Comparison of ENCODE assay signal across 9 cellular contexts in the genomic region with DNA sequence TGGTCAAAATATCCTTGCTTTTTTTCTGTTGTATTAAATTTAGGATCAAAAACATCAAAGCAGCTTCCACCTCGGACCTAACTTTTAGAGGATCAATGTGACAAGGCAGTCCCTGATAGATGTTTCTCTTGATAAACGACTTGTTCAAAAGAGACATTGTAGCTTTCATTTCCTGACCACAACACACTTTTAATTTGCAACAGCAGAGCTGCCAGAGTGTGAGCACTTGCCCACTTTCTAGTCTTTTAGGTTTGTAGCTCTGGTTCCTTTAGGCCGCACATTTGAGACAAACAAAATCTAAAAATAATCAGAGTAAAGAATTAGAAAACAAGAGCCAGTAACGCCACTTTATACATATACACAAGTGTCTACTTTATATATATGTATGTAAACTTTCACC. TPM values are rescaled to one million over a fixed set of nuclear protein-coding genes. Genes with fewer than 3 reads are reported as not detected.
DNase-seq lines count a peak whose midpoint lies in the region; ATAC-seq and TF ChIP-seq lines count a peak whose summit lies in the region.
"Had no signal": no experiment of that assay in that cellular context is flagged by ENCODE, and none has a peak within 500 bp of the region (broad histone marks: within the 10 kb centered on the region; RNA-seq: fewer than 3 reads in every experiment).

No MANE protein-coding gene starts in this region.

- H3K27ac Mint-ChIP-seq in chondrocyte (ENCODE audit: unreplicated experiment) (peak overlapping the region; percentile 95), natural killer cell (no peak overlapping the region)
- H3K27ac Mint-ChIP-seq: activated naive CD8-positive, alpha-beta T cell treated with anti-CD3 and anti-CD28 coated beads for 36 hours had no signal

- H3K36me3 Mint-ChIP-seq in chondrocyte (ENCODE audit: low read depth) = no peaks in the 10 kb centered on the region
- H3K36me3 Mint-ChIP-seq in natural killer cell = peaks cover 9% of the 10 kb centered on the region

- no peak overlapping the region for H2BK15ac ChIP-seq in mesendoderm (replicated peaks; ENCODE audit: low read depth)

- H3K4me1 ChIP-seq in tibial nerve (peaks cover 0 to 38% (median 8%) of the 10 kb centered on the region in 4 donors), mesendoderm (ENCODE audit: control insufficient read depth, low read depth, low read length) (no peaks in the 10 kb centered on the region)

- intact Hi-C loops in natural killer cell (cut with micrococcal nuclease) = no loop called here

- WGBS in tibial nerve, 2 donors = 21 to 22% methylated on average over 4 of the region's 4 CpGs
- WGBS in mesendoderm (ENCODE audit: extremely low coverage, insufficient coverage, low lambda C conversion rate) = no CpG with 5 or more reads among the region's 4 CpGs

- H3K56ac ChIP-seq in mesendoderm (ENCODE audit: low read length) = no peak overlapping the region

- H3K27ac ChIP-seq in tibial nerve (peak overlapping the region; percentile 29 to 98 (median 78)), mesendoderm (ENCODE audit: low read depth, low read length) (no peak overlapping the region)

- TF ChIP-seq POLR2A in tibial nerve (IDR thresholded peaks at IDR 0.05) = no peak

- H2BK5ac ChIP-seq in mesendoderm (ENCODE audit: low read length) = no peak overlapping the region

- no peak overlapping the region for H3K4ac ChIP-seq in mesendoderm (ENCODE audit: low read depth, low read length)

- ATAC-seq in natural killer cell = no peak
- ATAC-seq: stimulated activated naive CD8-positive, alpha-beta T cell treated with anti-CD3 and anti-CD28 coated beads, Interleukin-15, Interleukin-2, amounts not matched to agents 100 U/mL and 50 U/mL, for 24 hours had no signal

- TF ChIP-seq CTCF in chondrocyte (IDR thresholded peaks at IDR 0.05) (no peak), tibial nerve (IDR thresholded peaks at IDR 0.05) (no peak), natural killer cell (IDR thresholded peaks at IDR 0.05) (no peak)

- peak overlapping the region in 3 of 4 donors; percentile 12 to 68 (median 68) for H3K4me3 ChIP-seq in tibial nerve
- H3K4me3 ChIP-seq in mesendoderm (ENCODE audit: low read length) = no peak overlapping the region

- H3K36me3 ChIP-seq in tibial nerve (no peaks in the 10 kb centered on the region), mesendoderm (ENCODE audit: control insufficient read depth, insufficient read depth, low read length) (no peaks in the 10 kb centered on the region)

- H3K9ac ChIP-seq in mesendoderm (ENCODE audit: low read length) = no peak overlapping the region

- H3K9me3 ChIP-seq in tibial nerve = no peaks in the 10 kb centered on the region

- no peaks in the 10 kb centered on the region for H3K9me3 Mint-ChIP-seq in chondrocyte (ENCODE audit: low read depth)
- peaks cover 3% of the 10 kb centered on the region in 2 donors for H3K9me3 Mint-ChIP-seq in natural killer cell
- H3K9me3 Mint-ChIP-seq: activated naive CD8-positive, alpha-beta T cell treated with anti-CD3 and anti-CD28 coated beads for 36 hours had no signal

- no peaks in the 10 kb centered on the region for H3K27me3 Mint-ChIP-seq in chondrocyte (ENCODE audit: low read depth)
- H3K27me3 Mint-ChIP-seq in natural killer cell (ENCODE audit: low read depth in 2 of 2) = peaks cover 5 to 24% of the 10 kb centered on the region in 2 donors

- H3K27me3 ChIP-seq in tibial nerve (no peaks in the 10 kb centered on the region), mesendoderm (ENCODE audit: insufficient read depth, low read length, poor library complexity) (no peaks in the 10 kb centered on the region)

- TF ChIP-seq EP300 in tibial nerve (IDR thresholded peaks at IDR 0.05) = peak in 1 of 2 donors; percentile 40

- H4K5ac ChIP-seq in mesendoderm (ENCODE audit: low read length) = no peak overlapping the region

- no peak overlapping the region for H4K8ac ChIP-seq in mesendoderm (ENCODE audit: low read depth, low read length)

- no peak overlapping the region for H3K4me2 ChIP-seq in mesendoderm (ENCODE audit: low read length)

- peak; percentile 77 for DNase-seq in NCI-H69 (lab: John Stamatoyannopoulos, UW)
- no peak for DNase-seq in chondrocyte (ENCODE audit: low spot score)
- peak; percentile 61 for DNase-seq in midbrain (lab: John Stamatoyannopoulos, UW)
- no peak for DNase-seq in tibial nerve (ENCODE audit: low spot score in 2 of 2)
- DNase-seq in natural killer cell = no peak
- DNase-seq in mesendoderm = no peak
- no peak for DNase-seq in SIG-M5 (lab: John Stamatoyannopoulos, UW)
- DNase-seq: activated naive CD8-positive, alpha-beta T cell treated with anti-CD3 and anti-CD28 coated beads for 36 hours; stimulated activated naive CD8-positive, alpha-beta T cell treated with anti-CD3 and anti-CD28 coated beads, Interleukin-15, Interleukin-2, amounts not matched to agents 100 U/mL and 50 U/mL, for 24 hours had no signal

- no peak overlapping the region for H2BK120ac ChIP-seq in mesendoderm (ENCODE audit: low read depth, low read length)

- peaks cover 3% of the 10 kb centered on the region for H3K79me1 ChIP-seq in mesendoderm (ENCODE audit: low read length)

- no peak overlapping the region for H3K18ac ChIP-seq in mesendoderm (ENCODE audit: low read length)

- H3K23ac ChIP-seq in mesendoderm (ENCODE audit: low read length) = no peak overlapping the region

- H3K4me3 Mint-ChIP-seq in chondrocyte (ENCODE audit: unreplicated experiment) (peak overlapping the region; percentile 92), natural killer cell (no peak overlapping the region)
- H3K4me3 Mint-ChIP-seq: activated naive CD8-positive, alpha-beta T cell treated with anti-CD3 and anti-CD28 coated beads for 36 hours had no signal

- H3K4me1 Mint-ChIP-seq in chondrocyte (ENCODE audit: low read depth) = peaks cover 52% of the 10 kb centered on the region
- no peaks in the 10 kb centered on the region for H3K4me1 Mint-ChIP-seq in natural killer cell

- no peak overlapping the region for H2AK5ac ChIP-seq in mesendoderm (ENCODE audit: low read length)

- peaks cover 12% of the 10 kb centered on the region for H3K79me2 ChIP-seq in mesendoderm (ENCODE audit: control insufficient read depth, insufficient read depth, low read length)

RNA-seq across cellular contexts. Expression of a gene that starts 3.1 kb away (rescaled TPM):
- 11.8 to 23.4 TPM (median 12.1 TPM) in 3 replicates for total RNA-seq in chondrocyte
- total RNA-seq in tibial nerve = 10 to 100 TPM; 12.3 to 17.7 (median 14.2) TPM
- not detected for total RNA-seq in natural killer cell
- polyA plus RNA-seq in mesendoderm (2013, experiment 1 of 2) = 7.2 TPM
- 6.8 TPM for polyA plus RNA-seq in mesendoderm (2013, experiment 2 of 2)
- total RNA-seq: activated naive CD8-positive, alpha-beta T cell treated with anti-CD3 and anti-CD28 coated beads for 36 hours had no signal

Comparison
In these comparisons a context has a peak if more than half of its experiments do, and no peak if none do; other contexts are left out.
1. DNase-seq: peak in NCI-H69 (single experiment) and midbrain (single experiment); none in chondrocyte (single experiment), tibial nerve (0 of 2), natural killer cell (single experiment), mesendoderm (single experiment) and SIG-M5 (single experiment).
2. RNA of a gene that starts 3.1 kb away (total RNA-seq): 12.3 to 17.7 TPM in tibial nerve and 11.8 to 23.4 TPM in chondrocyte; not detected in natural killer cell; every median in the first group is over 10 times any median in the second.